ENCODE assay signal across 18 cellular contexts in the genomic region with DNA sequence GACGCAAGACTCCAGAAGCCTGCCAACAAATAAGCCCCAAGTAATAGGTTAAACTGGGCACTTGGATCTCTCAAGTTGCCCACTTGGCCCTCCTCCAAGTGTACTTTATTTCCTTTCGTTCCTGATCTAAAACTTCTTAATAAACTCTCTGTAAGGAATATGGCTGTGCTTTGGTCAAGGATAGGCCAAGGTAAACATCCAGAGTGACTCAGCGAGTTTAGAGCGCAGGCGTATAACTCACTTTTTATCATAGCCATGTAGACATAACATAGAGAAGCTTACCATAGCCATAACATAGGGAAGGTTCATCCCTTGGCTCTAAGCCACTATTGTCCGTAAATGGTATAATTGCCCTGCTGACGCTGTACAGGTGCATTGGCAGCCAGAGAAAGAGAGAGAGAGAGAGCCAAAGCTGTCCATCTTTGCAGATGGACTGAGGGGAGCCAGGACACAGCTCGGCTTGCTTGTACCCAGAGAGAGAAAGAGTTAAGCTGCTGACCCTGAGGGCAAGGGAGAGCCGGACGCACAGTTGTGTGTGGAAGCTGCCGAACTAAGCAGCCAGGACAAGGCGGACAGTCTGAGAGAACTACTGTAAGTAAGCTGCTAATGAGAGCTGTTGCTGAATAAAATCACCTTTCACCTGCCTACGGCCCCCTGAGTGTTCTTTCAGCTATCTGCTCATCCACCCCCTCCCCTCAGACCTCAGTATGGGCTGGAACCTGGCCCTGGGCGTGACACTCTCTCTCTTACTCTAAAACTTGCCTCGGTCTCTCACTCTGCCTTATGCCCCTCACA. TPM values are rescaled to one million over a fixed set of nuclear protein-coding genes. Genes with fewer than 3 reads are reported as not detected.
DNase-seq lines count a peak whose midpoint lies in the region; ATAC-seq and TF ChIP-seq lines count a peak whose summit lies in the region.
"Had no signal": no experiment of that assay in that cellular context is flagged by ENCODE, and none has a peak within 500 bp of the region (broad histone marks: within the 10 kb centered on the region; RNA-seq: fewer than 3 reads in every experiment).

No MANE protein-coding gene starts in this region.

- H3K27me3 Mint-ChIP-seq in T-helper 1 cell treated with Interleukin-12 subunit alpha and Interleukin-12 subunit beta and Interleukin-4 antibody, amounts not matched to agents 30 μg/mL and 1 μg/mL, for 36 hours (ENCODE audit: low read depth): no peaks in the 10 kb centered on the region
- H3K27me3 Mint-ChIP-seq in GM23338 (ENCODE audit: insufficient read depth, low read depth, poor library complexity): no peaks in the 10 kb centered on the region
- H3K27me3 Mint-ChIP-seq: type B pancreatic cell had no signal

- H3K4me1 ChIP-seq in GM23338 (ENCODE audit: insufficient read depth) (no peaks in the 10 kb centered on the region), breast epithelium (peaks cover 0 to 3% of the 10 kb centered on the region in 2 donors), neutrophil (ENCODE audit: control insufficient read depth in 1 of 2, insufficient read depth in 1 of 2, low read depth in 1 of 2, low read length in 1 of 2) (peaks cover 73 to 78% of the 10 kb centered on the region in 2 experiments)
- H3K4me1 ChIP-seq in effector memory CD4-positive, alpha-beta T cell (ENCODE audit: control insufficient read depth, insufficient read depth, low read length, poor library complexity, severe bottlenecking): peaks cover 6% of the 10 kb centered on the region
- H3K4me1 ChIP-seq: HAP-1 had no signal

- no peak overlapping the region for H3K4me2 ChIP-seq in GM23338

- H2AFZ ChIP-seq in GM23338: no peak overlapping the region

- intact Hi-C loops in breast epithelium (cut with DNase I; ENCODE audit: low total_unique reads): no loop called here

- H3K9me3 ChIP-seq in breast epithelium (peaks cover 0 to 12% of the 10 kb centered on the region in 2 donors), neutrophil (no peaks in the 10 kb centered on the region)
- H3K9me3 ChIP-seq in effector memory CD4-positive, alpha-beta T cell (ENCODE audit: control insufficient read depth, low read length): peaks cover 4% of the 10 kb centered on the region
- H3K9me3 ChIP-seq: HAP-1 had no signal

- peak overlapping the region; percentile 90 for H3K4me3 Mint-ChIP-seq in T-helper 1 cell treated with Interleukin-12 subunit alpha and Interleukin-12 subunit beta and Interleukin-4 antibody, amounts not matched to agents 30 μg/mL and 1 μg/mL, for 36 hours
- H3K4me3 Mint-ChIP-seq in GM23338: no peak overlapping the region
- H3K4me3 Mint-ChIP-seq: type B pancreatic cell had no signal

- TF ChIP-seq POLR2A in breast epithelium (IDR thresholded peaks at IDR 0.05): no peak

- no peaks in the 10 kb centered on the region for H3K79me2 ChIP-seq in GM23338 (replicated peaks; ENCODE audit: insufficient read depth)

- H4K20me1 ChIP-seq in GM23338 (replicated peaks; ENCODE audit: insufficient read depth): no peaks in the 10 kb centered on the region

- peaks cover 47% of the 10 kb centered on the region for H3K9me3 Mint-ChIP-seq in T-helper 1 cell treated with Interleukin-12 subunit alpha and Interleukin-12 subunit beta and Interleukin-4 antibody, amounts not matched to agents 30 μg/mL and 1 μg/mL, for 36 hours
- peaks cover 48% of the 10 kb centered on the region for H3K9me3 Mint-ChIP-seq in GM23338

- H3K27ac Mint-ChIP-seq in T-helper 1 cell treated with Interleukin-12 subunit alpha and Interleukin-12 subunit beta and Interleukin-4 antibody, amounts not matched to agents 30 μg/mL and 1 μg/mL, for 36 hours: no peak overlapping the region
- no peak overlapping the region for H3K27ac Mint-ChIP-seq in GM23338
- H3K27ac Mint-ChIP-seq: type B pancreatic cell had no signal

- H3K4me1 Mint-ChIP-seq in T-helper 1 cell treated with Interleukin-12 subunit alpha and Interleukin-12 subunit beta and Interleukin-4 antibody, amounts not matched to agents 30 μg/mL and 1 μg/mL, for 36 hours (ENCODE audit: low read depth): peaks cover 24% of the 10 kb centered on the region
- no peaks in the 10 kb centered on the region; the same call in 2 of the 3 replicates for H3K4me1 Mint-ChIP-seq in GM23338

- H3K27me3 ChIP-seq in GM23338 (ENCODE audit: insufficient read depth): no peaks in the 10 kb centered on the region
- no peaks in the 10 kb centered on the region for H3K27me3 ChIP-seq in breast epithelium
- H3K27me3 ChIP-seq in neutrophil: no peaks in the 10 kb centered on the region
- H3K27me3 ChIP-seq in effector memory CD4-positive, alpha-beta T cell (replicated peaks; ENCODE audit: control insufficient read depth, insufficient read depth, low read length, poor library complexity, severe bottlenecking): no peaks in the 10 kb centered on the region

- DNase-seq in T-helper 1 cell: no peak
- peak; percentile 42 for DNase-seq in GM23338 (ENCODE audit: low spot score)
- no peak for DNase-seq in breast epithelium (ENCODE audit: low spot score in 2 of 2)
- DNase-seq in stimulated activated CD4-positive, alpha-beta T cell treated with anti-CD3 and anti-CD28 coated beads, Interleukin-4, amount 100 ng/mL, for 4 hours: no peak
- no peak for DNase-seq in NCI-H2196 treated with DMSO at 0.1 percent for 48 hours (lab: John Stamatoyannopoulos, UW; ENCODE audit: unreplicated experiment)
- no peak for DNase-seq in effector memory CD4-positive, alpha-beta T cell
- DNase-seq: amygdala, foreskin melanocyte, kidney glomerular epithelial cell, NCI-H1436 treated with DMSO at 0.1 percent for 48 hours, NCI-H524 treated with DMSO at 0.1 percent for 48 hours, small intestine, T-helper 9 cell had no signal

- H3K36me3 Mint-ChIP-seq in T-helper 1 cell treated with Interleukin-12 subunit alpha and Interleukin-12 subunit beta and Interleukin-4 antibody, amounts not matched to agents 30 μg/mL and 1 μg/mL, for 36 hours (ENCODE audit: low read depth): peaks cover 57% of the 10 kb centered on the region
- peaks cover 17% of the 10 kb centered on the region for H3K36me3 Mint-ChIP-seq in GM23338 (ENCODE audit: low read depth)

- no peaks in the 10 kb centered on the region for H3F3A ChIP-seq in GM23338 (replicated peaks; ENCODE audit: low read depth)

- H3K4me3 ChIP-seq in GM23338 (no peak overlapping the region), breast epithelium (peak overlapping the region in 2 of 3 donors; percentile 33 to 40), neutrophil (ENCODE audit: low read depth in 1 of 2, low read length in 1 of 2) (peak overlapping the region; percentile 75 to 79)
- H3K4me3 ChIP-seq in effector memory CD4-positive, alpha-beta T cell (ENCODE audit: insufficient read depth, low read depth, low read length, poor library complexity, severe bottlenecking): no peak overlapping the region
- H3K4me3 ChIP-seq: HAP-1 had no signal

- H3K9me2 ChIP-seq in GM23338 (ENCODE audit: insufficient read depth): peaks cover 9% of the 10 kb centered on the region; the same call in 1 of the 2 replicates

- H3K36me3 ChIP-seq in GM23338 (ENCODE audit: insufficient read depth): no peaks in the 10 kb centered on the region
- no peaks in the 10 kb centered on the region for H3K36me3 ChIP-seq in breast epithelium
- peaks cover 56% of the 10 kb centered on the region for H3K36me3 ChIP-seq in neutrophil
- peaks cover 49% of the 10 kb centered on the region for H3K36me3 ChIP-seq in effector memory CD4-positive, alpha-beta T cell (ENCODE audit: control insufficient read depth, insufficient read depth, low read length)
- H3K36me3 ChIP-seq: HAP-1 had no signal

- no peak for ATAC-seq in GM23338

- TF ChIP-seq CTCF in GM23338 (conservative IDR thresholded peaks at IDR 0.05; ENCODE audit: low read depth in 2 of 2): no peak
- TF ChIP-seq CTCF in breast epithelium (IDR thresholded peaks at IDR 0.05): no peak
- TF ChIP-seq CTCF in neutrophil (IDR thresholded peaks at IDR 0.05): no peak

- no peak overlapping the region for H3K27ac ChIP-seq in GM23338 (ENCODE audit: low read depth)
- no peak overlapping the region for H3K27ac ChIP-seq in breast epithelium
- H3K27ac ChIP-seq in neutrophil: peak overlapping the region; percentile 92
- H3K27ac ChIP-seq in effector memory CD4-positive, alpha-beta T cell (ENCODE audit: insufficient read depth, low read length, poor library complexity, severe bottlenecking): no peak overlapping the region
- H3K27ac ChIP-seq: RWPE1 had no signal

TF ChIP-seq in GM23338, 12 proteins besides CTCF, POLR2A, EP300 and RAD21 (continues in another document):
- TF ChIP-seq, protein P1, sequence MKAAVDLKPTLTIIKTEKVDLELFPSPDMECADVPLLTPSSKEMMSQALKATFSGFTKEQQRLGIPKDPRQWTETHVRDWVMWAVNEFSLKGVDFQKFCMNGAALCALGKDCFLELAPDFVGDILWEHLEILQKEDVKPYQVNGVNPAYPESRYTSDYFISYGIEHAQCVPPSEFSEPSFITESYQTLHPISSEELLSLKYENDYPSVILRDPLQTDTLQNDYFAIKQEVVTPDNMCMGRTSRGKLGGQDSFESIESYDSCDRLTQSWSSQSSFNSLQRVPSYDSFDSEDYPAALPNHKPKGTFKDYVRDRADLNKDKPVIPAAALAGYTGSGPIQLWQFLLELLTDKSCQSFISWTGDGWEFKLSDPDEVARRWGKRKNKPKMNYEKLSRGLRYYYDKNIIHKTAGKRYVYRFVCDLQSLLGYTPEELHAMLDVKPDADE (IDR thresholded peaks at IDR 0.05): no peak
- TF ChIP-seq NANOG (IDR thresholded peaks at IDR 0.05; ENCODE audit: borderline replicate concordance) (no peak), POLR2AphosphoS5 (IDR thresholded peaks at IDR 0.05; ENCODE audit: low read depth) (no peak), ZNF331 (CRISPR knock-in tag; IDR thresholded peaks at IDR 0.05; ENCODE audit: low read depth) (no peak), EZH2 (IDR thresholded peaks at IDR 0.05; ENCODE audit: low read depth, unreplicated experiment) (no peak), STAT1 (IDR thresholded peaks at IDR 0.05; ENCODE audit: unreplicated experiment) (no peak)

RNA-seq across cellular contexts. Expression of gene TLR1, which starts 1.8 kb away (rescaled TPM):
- 0.07 TPM in 1 of 2 replicates, not detected in the other for total RNA-seq in GM23338 (2014; rRNA removed; shearing (Covaris generic))
- polyA plus RNA-seq in GM23338 (2016; fragmentation: Nextera tagmentation; extraction: Ambion mirVana): not detected in 2 replicates
- 10 to 100 TPM; 13.1 to 39.7 (median 18.7) TPM for total RNA-seq in breast epithelium

RNA-seq across cellular contexts. Expression of gene TLR10, which starts 20.0 kb away (rescaled TPM):
- 0.14 TPM in 1 of 2 replicates, not detected in the other for total RNA-seq in GM23338 (2014; rRNA removed; shearing (Covaris generic))
- 0.10 TPM in 1 of 2 replicates, not detected in the other for polyA plus RNA-seq in GM23338 (2016; fragmentation: Nextera tagmentation; extraction: Ambion mirVana)
- 1 to 10 TPM in 2 of 3 donors, under 1 TPM in 1; 0.48 to 1.3 (median 1.3) TPM for total RNA-seq in breast epithelium

RNA-seq across cellular contexts. Expression of gene TLR6, which starts 53.9 kb away (rescaled TPM):
- total RNA-seq in GM23338 (2014; rRNA removed; shearing (Covaris generic)): 0.14 TPM in 1 of 2 replicates, not detected in the other
- not detected in 2 replicates for polyA plus RNA-seq in GM23338 (2016; fragmentation: Nextera tagmentation; extraction: Ambion mirVana)
- total RNA-seq in breast epithelium: 1 to 10 TPM; 5.2 to 7.6 (median 5.3) TPM

Comparison
In these comparisons a context has a peak if more than half of its experiments do, and no peak if none do; other contexts are left out.
1. H3K4me3 ChIP-seq: peak in breast epithelium (2 of 3) and neutrophil (2 of 2); none in GM23338 (single experiment) and effector memory CD4-positive, alpha-beta T cell (single experiment).
2. RNA of gene TLR1, which starts 1.8 kb away (total RNA-seq): 13.1 to 39.7 TPM in breast epithelium; 0.07 TPM in GM23338; every median in the first group is over 10 times any median in the second.